In the genomic region with DNA sequence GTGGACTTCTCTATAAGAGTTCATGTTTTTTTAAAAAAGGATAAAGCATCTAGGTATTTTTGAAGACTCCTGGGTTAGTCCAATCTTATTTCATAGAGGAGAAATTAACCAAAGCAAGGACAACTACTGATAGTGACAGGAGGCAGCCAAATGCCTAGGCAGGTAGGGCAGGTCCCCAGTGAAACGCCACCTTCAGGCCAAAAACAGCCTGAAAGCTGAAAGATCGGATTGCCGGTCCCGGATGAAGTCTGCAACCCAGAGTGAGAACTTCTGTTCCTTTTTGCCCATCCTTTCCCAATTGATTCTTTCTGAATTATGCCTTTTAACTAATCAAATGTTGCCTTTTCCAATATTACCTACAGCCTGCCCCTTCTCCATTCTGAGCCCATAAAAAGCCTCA, we compare ENCODE assay signal across 12 cellular contexts. TPM values are rescaled to one million over a fixed set of nuclear protein-coding genes. Genes with fewer than 3 reads are reported as not detected.
DNase-seq lines count a peak whose midpoint lies in the region; TF ChIP-seq lines count a peak whose summit lies in the region.
"Had no signal": no experiment of that assay in that cellular context is flagged by ENCODE, and none has a peak within 500 bp of the region (broad histone marks: within the 10 kb centered on the region; RNA-seq: fewer than 3 reads in every experiment).

No MANE protein-coding gene starts in this region.

- no peak overlapping the region for H3K4me3 Mint-ChIP-seq in activated CD4-positive, alpha-beta memory T cell treated with anti-CD3 and anti-CD28 coated beads, Interleukin-2, amount 10 ng/mL, durations not matched to agents 7 days and 5 days

- no peaks in the 10 kb centered on the region for H3K36me3 ChIP-seq in SU-DHL-6 (ENCODE audit: low read length)

- H3K27ac ChIP-seq in 22Rv1 (no peak overlapping the region), SU-DHL-6 (ENCODE audit: low read depth, low read length) (no peak overlapping the region)

- H3K9ac ChIP-seq in SU-DHL-6 (ENCODE audit: low read length) = no peak overlapping the region

- no peaks in the 10 kb centered on the region for H3K9me2 ChIP-seq in SU-DHL-6 (replicated peaks; ENCODE audit: insufficient read depth, low read length)

- H3K27ac Mint-ChIP-seq in activated CD4-positive, alpha-beta memory T cell treated with anti-CD3 and anti-CD28 coated beads, Interleukin-2, amount 10 ng/mL, durations not matched to agents 7 days and 5 days = no peak overlapping the region

- CTCF ChIA-PET in activated CD4-positive, alpha-beta memory T cell treated with anti-CD3 and anti-CD28 coated beads, Interleukin-2, amount 10 ng/mL, durations not matched to agents 7 days and 5 days (lab: Charles Lee) = interaction anchor here (1.0 to 3.1 kb wide), 2 partner anchors 10 to 21 kb away, joined by 3 to 11 read pairs; no protein-coding TSS in a partner anchor

- TF ChIP-seq CTCF in 22Rv1 (IDR thresholded peaks at IDR 0.05) (peak; percentile 64), GM12873 (IDR thresholded peaks at IDR 0.05; ENCODE audit: insufficient read depth, low read depth, low read length, missing control alignments) (peak; percentile 46), SU-DHL-6 (IDR thresholded peaks at IDR 0.05; ENCODE audit: insufficient read depth, low read length, poor library complexity, severe bottlenecking) (peak; percentile 11)

- peaks cover 2% of the 10 kb centered on the region for H3K4me1 Mint-ChIP-seq in activated CD4-positive, alpha-beta memory T cell treated with anti-CD3 and anti-CD28 coated beads, Interleukin-2, amount 10 ng/mL, durations not matched to agents 7 days and 5 days

- no peaks in the 10 kb centered on the region for H4K20me1 ChIP-seq in SU-DHL-6 (ENCODE audit: low read depth, low read length)

- H3K9me3 ChIP-seq in SU-DHL-6 (ENCODE audit: insufficient read depth, low read length) = no peaks in the 10 kb centered on the region

- no peaks in the 10 kb centered on the region for H3K79me2 ChIP-seq in SU-DHL-6 (ENCODE audit: insufficient read depth, low read length)

- no peak overlapping the region for H3K4me3 ChIP-seq in SU-DHL-6 (ENCODE audit: insufficient read depth, low read length, poor library complexity, severe bottlenecking)

- H3K36me3 Mint-ChIP-seq in activated CD4-positive, alpha-beta memory T cell treated with anti-CD3 and anti-CD28 coated beads, Interleukin-2, amount 10 ng/mL, durations not matched to agents 7 days and 5 days (ENCODE audit: low read depth) = no peaks in the 10 kb centered on the region

- H3K27me3 Mint-ChIP-seq in activated CD4-positive, alpha-beta memory T cell treated with anti-CD3 and anti-CD28 coated beads, Interleukin-2, amount 10 ng/mL, durations not matched to agents 7 days and 5 days = no peaks in the 10 kb centered on the region

- POLR2A ChIA-PET in activated CD4-positive, alpha-beta memory T cell treated with anti-CD3 and anti-CD28 coated beads, Interleukin-2, amount 10 ng/mL, durations not matched to agents 7 days and 5 days (lab: Charles Lee) = no interaction called here

- H3F3A ChIP-seq in SU-DHL-6 (ENCODE audit: insufficient read depth) = no peaks in the 10 kb centered on the region

- peak; percentile 30 for DNase-seq in iPS DF 4.7 (ENCODE audit: extremely low read depth, low spot score)
- DNase-seq in mesenteric fat pad (ENCODE audit: low spot score) = no peak
- DNase-seq in NK-92 (lab: John Stamatoyannopoulos, UW; ENCODE audit: unreplicated experiment) = no peak
- no peak for DNase-seq in activated CD4-positive, alpha-beta memory T cell treated with anti-CD3 and anti-CD28 coated beads, Interleukin-2, amount 10 ng/mL, durations not matched to agents 7 days and 5 days
- no peak for DNase-seq in HuH-7.5 (ENCODE audit: low spot score)
- DNase-seq: left cardiac atrium; NCI-H1105 treated with DMSO at 0.1 percent for 48 hours; stimulated activated CD4-positive, alpha-beta T cell treated with anti-CD3 and anti-CD28 coated beads, Interleukin-2, amount 100 ng/mL, for 24 hours; stimulated activated naive CD4-positive, alpha-beta T cell had no signal

- H3K27me3 ChIP-seq in SU-DHL-6 (ENCODE audit: low read length) = no peaks in the 10 kb centered on the region

- H3K9me3 Mint-ChIP-seq in activated CD4-positive, alpha-beta memory T cell treated with anti-CD3 and anti-CD28 coated beads, Interleukin-2, amount 10 ng/mL, durations not matched to agents 7 days and 5 days = no peaks in the 10 kb centered on the region

- H2AFZ ChIP-seq in SU-DHL-6 (ENCODE audit: low read depth, low read length, severe bottlenecking) = no peak overlapping the region

- H3K4me2 ChIP-seq in SU-DHL-6 (ENCODE audit: low read depth, low read length, poor library complexity, severe bottlenecking) = no peak overlapping the region

RNA-seq across cellular contexts. Expression of a gene that starts 6.1 kb away (rescaled TPM):
- total RNA-seq in mesenteric fat pad = 3.9 TPM
- 10 to 100 TPM in 1 of 2 experiments, 1 to 10 TPM in 1; 9.5 to 11.4 TPM for total RNA-seq in activated CD4-positive, alpha-beta memory T cell treated with anti-CD3 and anti-CD28 coated beads, Interleukin-2, amount 10 ng/mL, durations not matched to agents 7 days and 5 days

Comparison
In these comparisons a context has a peak if more than half of its experiments do, and no peak if none do; other contexts are left out.
1. CTCF ChIP-seq: peak in every context shown above with its lines; median percentile 64 in 22Rv1; 46 in GM12873; 11 in SU-DHL-6.